ENCODE assay signal across 8 cellular contexts in genomic region chr7:23570592-23571200, GRCh38. TPM values are rescaled to one million over a fixed set of nuclear protein-coding genes. Genes with fewer than 3 reads are reported as not detected.
DNase-seq lines count a peak whose midpoint lies in the region; ATAC-seq and TF ChIP-seq lines count a peak whose summit lies in the region.

No MANE protein-coding gene starts in this region.

- H3K4me3 ChIP-seq in CD8-positive, alpha-beta memory T cell (ENCODE audit: low read length) = no peak overlapping the region
- H3K4me3 ChIP-seq in NT2/D1 (ENCODE audit: insufficient read length, low read depth) = no peak overlapping the region
- H3K4me3 ChIP-seq in epithelial cell of proximal tubule (ENCODE audit: low read depth, low read length) = no peak overlapping the region

- no peak overlapping the region for H3K9ac ChIP-seq in NT2/D1 (ENCODE audit: insufficient read length, low read depth)

- H3K27ac ChIP-seq in CD8-positive, alpha-beta memory T cell (ENCODE audit: low read depth, low read length) = no peak overlapping the region

- peak overlapping the region in 1 of 7 donors; percentile 26 for H3K4me3 Mint-ChIP-seq in CD8-positive, alpha-beta memory T cell
- no peak overlapping the region for H3K4me3 Mint-ChIP-seq in naive B cell
- no peak overlapping the region for H3K4me3 Mint-ChIP-seq in stimulated activated effector memory CD8-positive, alpha-beta T cell treated with anti-CD3 and anti-CD28 coated beads, Interleukin-12 subunit alpha, Interleukin-12 subunit beta, amount 100 ng/mL, for 72 hours

- H3K36me3 Mint-ChIP-seq in CD8-positive, alpha-beta memory T cell = no peaks in the 10 kb centered on the region
- H3K36me3 Mint-ChIP-seq in naive B cell = no peaks in the 10 kb centered on the region
- H3K36me3 Mint-ChIP-seq in stimulated activated effector memory CD8-positive, alpha-beta T cell treated with anti-CD3 and anti-CD28 coated beads, Interleukin-12 subunit alpha, Interleukin-12 subunit beta, amount 100 ng/mL, for 72 hours = no peaks in the 10 kb centered on the region

- H3K4me1 Mint-ChIP-seq in CD8-positive, alpha-beta memory T cell = no peaks in the 10 kb centered on the region
- H3K4me1 Mint-ChIP-seq in naive B cell = peaks cover 0 to 3% (median 0%) of the 10 kb centered on the region in 3 donors
- no peaks in the 10 kb centered on the region for H3K4me1 Mint-ChIP-seq in stimulated activated effector memory CD8-positive, alpha-beta T cell treated with anti-CD3 and anti-CD28 coated beads, Interleukin-12 subunit alpha, Interleukin-12 subunit beta, amount 100 ng/mL, for 72 hours

- H3K27me3 Mint-ChIP-seq in CD8-positive, alpha-beta memory T cell = peaks cover 9 to 34% of the 10 kb centered on the region in 2 donors
- peaks cover 15 to 35% (median 32%) of the 10 kb centered on the region in 3 donors for H3K27me3 Mint-ChIP-seq in naive B cell

- peak; percentile 79 for ATAC-seq in GM19452 (IDR thresholded peaks at IDR 0.05; ENCODE audit: unreplicated experiment)
- ATAC-seq in naive B cell (ENCODE audit: low read depth in 2 of 2) = peak; percentile 75 to 80
- ATAC-seq in stimulated activated effector memory CD8-positive, alpha-beta T cell treated with anti-CD3 and anti-CD28 coated beads, Interleukin-12 subunit alpha, Interleukin-12 subunit beta, amount 100 ng/mL, for 72 hours = peak; percentile 82

- H3K9me3 Mint-ChIP-seq in CD8-positive, alpha-beta memory T cell = peaks cover 0 to 2% (median 0%) of the 10 kb centered on the region in 5 donors
- H3K9me3 Mint-ChIP-seq in naive B cell = no peaks in the 10 kb centered on the region
- no peaks in the 10 kb centered on the region for H3K9me3 Mint-ChIP-seq in stimulated activated effector memory CD8-positive, alpha-beta T cell treated with anti-CD3 and anti-CD28 coated beads, Interleukin-12 subunit alpha, Interleukin-12 subunit beta, amount 100 ng/mL, for 72 hours

- peak; percentile 37 to 70 (median 46) for DNase-seq in CD8-positive, alpha-beta memory T cell
- DNase-seq in HT-29 (ENCODE audit: low spot score) (peak; percentile 93), NT2/D1 (ENCODE audit: low read depth, low spot score) (peak; percentile 92), epithelial cell of proximal tubule (ENCODE audit: low read depth) (peak; percentile 25), naive B cell (peak; percentile 58)
- peak; percentile 26 for DNase-seq in activated CD8-positive, alpha-beta memory T cell treated with anti-CD3 and anti-CD28 coated beads, Interleukin-2, amount 50 U/mL, for 1 hour (ENCODE audit: extremely low read depth)
- peak; percentile 52 to 84 for DNase-seq in stimulated activated effector memory CD8-positive, alpha-beta T cell treated with anti-CD3 and anti-CD28 coated beads, Interleukin-12 subunit alpha, Interleukin-12 subunit beta, amount 100 ng/mL, for 72 hours (ENCODE audit: low spot score in 2 of 2)

- POLR2A ChIA-PET in CD8-positive, alpha-beta memory T cell (lab: Charles Lee) = no interaction called here

- TF ChIP-seq CTCF in epithelial cell of proximal tubule (conservative IDR thresholded peaks at IDR 0.05; ENCODE audit: low read depth, low read length) = peak; percentile 96

- H3K9me3 ChIP-seq in CD8-positive, alpha-beta memory T cell (ENCODE audit: low read length) = no peaks in the 10 kb centered on the region
- H3K9me3 ChIP-seq in NT2/D1 (ENCODE audit: insufficient read depth, low read length) = no peaks in the 10 kb centered on the region

- H3K27me3 ChIP-seq in CD8-positive, alpha-beta memory T cell (ENCODE audit: insufficient read depth, low read length, poor library complexity, severe bottlenecking) = peaks cover under 1% of the 10 kb centered on the region
- no peaks in the 10 kb centered on the region for H3K27me3 ChIP-seq in NT2/D1 (ENCODE audit: insufficient read depth, insufficient read length)

- H3K36me3 ChIP-seq in CD8-positive, alpha-beta memory T cell (ENCODE audit: insufficient read depth, low read length) = no peaks in the 10 kb centered on the region
- H3K36me3 ChIP-seq in NT2/D1 (ENCODE audit: insufficient read depth, insufficient read length, low read length) = no peaks in the 10 kb centered on the region

- H3K27ac Mint-ChIP-seq in CD8-positive, alpha-beta memory T cell = no peak overlapping the region
- H3K27ac Mint-ChIP-seq in naive B cell = no peak overlapping the region
- H3K27ac Mint-ChIP-seq in stimulated activated effector memory CD8-positive, alpha-beta T cell treated with anti-CD3 and anti-CD28 coated beads, Interleukin-12 subunit alpha, Interleukin-12 subunit beta, amount 100 ng/mL, for 72 hours = no peak overlapping the region

- H3K4me1 ChIP-seq in CD8-positive, alpha-beta memory T cell (ENCODE audit: insufficient read depth, low read length) = no peaks in the 10 kb centered on the region
- H3K4me1 ChIP-seq in NT2/D1 (ENCODE audit: insufficient read depth, insufficient read length) = peaks cover 2% of the 10 kb centered on the region

- CTCF ChIA-PET in CD8-positive, alpha-beta memory T cell (lab: Charles Lee) = interaction anchor here (0.6 to 5.0 kb wide), 10 partner anchors 9 to 144 kb away, joined by 3 to 31 read pairs (median 4); partner anchors contain the start of gene STK31

RNA-seq across cellular contexts. Expression of gene CCDC126, which starts 26.5 kb away (rescaled TPM):
- total RNA-seq in CD8-positive, alpha-beta memory T cell = 1 to 10 TPM; 5.9 to 7.2 TPM
- 17.4 TPM for polyA plus RNA-seq in CD8-positive, alpha-beta memory T cell
- 2.4 and 8.7 TPM in 2 replicates for total RNA-seq in HT-29 (2014; rRNA removed; shearing (Covaris generic))
- total RNA-seq in epithelial cell of proximal tubule = 9.9 and 13.4 TPM in 2 replicates
- 10 to 100 TPM; 10.3 to 25.5 (median 16.1) TPM for polyA plus RNA-seq in naive B cell (ENCODE audit: low read depth in 6 of 6)

RNA-seq across cellular contexts. Expression of gene TRA2A, which starts 38.9 kb away (rescaled TPM):
- total RNA-seq in CD8-positive, alpha-beta memory T cell = 10 to 100 TPM; 82.5 to 87.6 TPM
- polyA plus RNA-seq in CD8-positive, alpha-beta memory T cell = 37.1 TPM
- 31.0 and 45.1 TPM in 2 replicates for total RNA-seq in HT-29 (2014; rRNA removed; shearing (Covaris generic))
- 23.1 and 28.7 TPM in 2 replicates for total RNA-seq in epithelial cell of proximal tubule
- 10 to 100 TPM; 47.2 to 82.3 (median 55.9) TPM for polyA plus RNA-seq in naive B cell (ENCODE audit: low read depth in 6 of 6)

Comparison
In these comparisons a context has a peak if more than half of its experiments do, and no peak if none do; other contexts are left out.
1. DNase-seq: peak in every context shown above with its lines; median percentile 93 in HT-29; 92 in NT2/D1; 68 in stimulated activated effector memory CD8-positive, alpha-beta T cell treated with anti-CD3 and anti-CD28 coated beads, Interleukin-12 subunit alpha, Interleukin-12 subunit beta, amount 100 ng/mL, for 72 hours; 58 in naive B cell; 46 in CD8-positive, alpha-beta memory T cell; 26 in activated CD8-positive, alpha-beta memory T cell treated with anti-CD3 and anti-CD28 coated beads, Interleukin-2, amount 50 U/mL, for 1 hour; 25 in epithelial cell of proximal tubule.